In the genomic region with DNA sequence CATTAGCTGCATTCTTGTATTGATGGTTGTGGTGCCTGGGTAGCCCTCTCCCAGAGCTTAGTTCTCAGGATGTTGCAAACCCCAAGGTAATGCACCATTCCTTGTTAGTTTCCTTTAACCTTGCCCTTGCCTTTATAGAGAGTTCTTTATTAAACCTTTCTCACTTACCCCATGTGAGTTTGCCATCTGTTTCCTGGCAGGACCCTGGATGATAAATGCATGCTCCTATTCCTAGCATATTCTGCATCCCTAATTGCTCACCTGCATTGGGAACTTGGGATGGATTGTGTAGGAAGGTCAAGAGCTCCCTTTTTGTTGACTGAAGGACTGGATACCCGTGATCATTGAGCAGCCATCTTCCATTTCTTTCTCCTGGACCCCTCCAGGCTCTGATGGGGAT, we compare ENCODE assay signal across 28 cellular contexts.
"Had no signal": no experiment of that assay in that cellular context is flagged by ENCODE, and none has a peak within 500 bp of the region (broad histone marks: within the 10 kb centered on the region; RNA-seq: fewer than 3 reads in every experiment).

No MANE protein-coding gene starts in this region.

- H3K4me3 ChIP-seq: ascending aorta, breast epithelium, SJCRH30, SK-N-MC had no signal

- H3K4me3 Mint-ChIP-seq: activated CD4-positive, alpha-beta T cell treated with anti-CD3 and anti-CD28 coated beads, Interleukin-2, amount 10 ng/mL, durations not matched to agents 24 days and 14 days; activated CD8-positive, alpha-beta T cell treated with anti-CD3 and anti-CD28 coated beads for 36 hours; activated naive CD4-positive, alpha-beta T cell treated with anti-CD3 and anti-CD28 coated beads, Interleukin-2, amount 50 U/mL, for 24 hours; activated naive CD8-positive, alpha-beta T cell treated with anti-CD3 and anti-CD28 coated beads, Interleukin-2, amount 10 ng/mL, durations not matched to agents 7 days and 5 days; activated T-cell treated with anti-CD3 and anti-CD28 coated beads, Interleukin-2, amount 50 U/mL, for 72 hours; activated T-helper 17 cell treated with anti-CD3 and anti-CD28 coated beads, Interleukin-2, amount 50 U/mL, for 72 hours; T-helper 2 cell treated with Interferon-gamma antibody and Interleukin-4, amounts not matched to agents 5 μg/mL and 100 μg/mL, for 36 hours had no signal

- ATAC-seq: activated CD8-positive, alpha-beta T cell treated with anti-CD3 and anti-CD28 coated beads for 36 hours; activated T-cell treated with anti-CD3 and anti-CD28 coated beads, Interleukin-2, amount 50 U/mL, for 72 hours; activated T-helper 17 cell treated with anti-CD3 and anti-CD28 coated beads, Interleukin-2, amount 50 U/mL, for 72 hours; Panc1 had no signal

- H3K27ac ChIP-seq: ascending aorta, breast epithelium, SJCRH30, SK-N-MC had no signal

- DNase-seq: activated CD4-positive, alpha-beta T cell treated with anti-CD3 and anti-CD28 coated beads, Interleukin-2, amount 10 ng/mL, durations not matched to agents 24 days and 14 days; activated CD4-positive, alpha-beta T cell treated with anti-CD3 and anti-CD28 coated beads, Interleukin-2, amount 50 U/mL, for 4 hours; activated CD8-positive, alpha-beta T cell treated with anti-CD3 and anti-CD28 coated beads for 36 hours; activated effector memory CD4-positive, alpha-beta T cell treated with anti-CD3 and anti-CD28 coated beads, Interleukin-2, amount 50 U/mL, for 16 hours; activated naive CD4-positive, alpha-beta T cell treated with Interleukin-2 at 50 U/mL for 16 hours; activated naive CD8-positive, alpha-beta T cell treated with anti-CD3 and anti-CD28 coated beads, Interleukin-2, amount 10 ng/mL, durations not matched to agents 7 days and 5 days; activated T-cell treated with anti-CD3 and anti-CD28 coated beads, Interleukin-2, amount 50 U/mL, for 1 hour; activated T-cell treated with anti-CD3 and anti-CD28 coated beads, Interleukin-2, amount 50 U/mL, for 72 hours; amygdala; cerebellar nuclear complex; MM.1S; MV-4-11; NCI-H1092; NCI-H1436 treated with DMSO at 0.1 percent for 48 hours; NCI-H1694 treated with DMSO at 0.1 percent for 48 hours; NCI-H2029; NCI-H2227 treated with DMSO at 0.1 percent for 48 hours; NCI-H446; NCI-H510A treated with DMSO at 0.1 percent for 48 hours; SHP77; SJCRH30 had no signal

- H3K9me3 Mint-ChIP-seq: activated CD4-positive, alpha-beta T cell treated with anti-CD3 and anti-CD28 coated beads, Interleukin-2, amount 10 ng/mL, durations not matched to agents 24 days and 14 days; activated CD8-positive, alpha-beta T cell treated with anti-CD3 and anti-CD28 coated beads for 36 hours; activated naive CD4-positive, alpha-beta T cell treated with anti-CD3 and anti-CD28 coated beads, Interleukin-2, amount 50 U/mL, for 24 hours; activated naive CD8-positive, alpha-beta T cell treated with anti-CD3 and anti-CD28 coated beads, Interleukin-2, amount 10 ng/mL, durations not matched to agents 7 days and 5 days; activated T-cell treated with anti-CD3 and anti-CD28 coated beads, Interleukin-2, amount 50 U/mL, for 72 hours; activated T-helper 17 cell treated with anti-CD3 and anti-CD28 coated beads, Interleukin-2, amount 50 U/mL, for 72 hours; T-helper 2 cell treated with Interferon-gamma antibody and Interleukin-4, amounts not matched to agents 5 μg/mL and 100 μg/mL, for 36 hours had no signal

- H3K4me1 Mint-ChIP-seq: activated CD4-positive, alpha-beta T cell treated with anti-CD3 and anti-CD28 coated beads, Interleukin-2, amount 10 ng/mL, durations not matched to agents 24 days and 14 days; activated naive CD8-positive, alpha-beta T cell treated with anti-CD3 and anti-CD28 coated beads, Interleukin-2, amount 10 ng/mL, durations not matched to agents 7 days and 5 days; activated T-helper 17 cell treated with anti-CD3 and anti-CD28 coated beads, Interleukin-2, amount 50 U/mL, for 72 hours had no signal

- H3K27me3 Mint-ChIP-seq: activated naive CD4-positive, alpha-beta T cell treated with anti-CD3 and anti-CD28 coated beads, Interleukin-2, amount 50 U/mL, for 24 hours; activated naive CD8-positive, alpha-beta T cell treated with anti-CD3 and anti-CD28 coated beads, Interleukin-2, amount 10 ng/mL, durations not matched to agents 7 days and 5 days; activated T-helper 17 cell treated with anti-CD3 and anti-CD28 coated beads, Interleukin-2, amount 50 U/mL, for 72 hours had no signal

- H3K36me3 Mint-ChIP-seq: activated naive CD4-positive, alpha-beta T cell treated with anti-CD3 and anti-CD28 coated beads, Interleukin-2, amount 50 U/mL, for 24 hours; activated naive CD8-positive, alpha-beta T cell treated with anti-CD3 and anti-CD28 coated beads, Interleukin-2, amount 10 ng/mL, durations not matched to agents 7 days and 5 days had no signal

- H3K27ac Mint-ChIP-seq: activated CD4-positive, alpha-beta T cell treated with anti-CD3 and anti-CD28 coated beads, Interleukin-2, amount 10 ng/mL, durations not matched to agents 24 days and 14 days; activated CD8-positive, alpha-beta T cell treated with anti-CD3 and anti-CD28 coated beads for 36 hours; activated naive CD4-positive, alpha-beta T cell treated with anti-CD3 and anti-CD28 coated beads, Interleukin-2, amount 50 U/mL, for 24 hours; activated naive CD8-positive, alpha-beta T cell treated with anti-CD3 and anti-CD28 coated beads, Interleukin-2, amount 10 ng/mL, durations not matched to agents 7 days and 5 days; activated T-cell treated with anti-CD3 and anti-CD28 coated beads, Interleukin-2, amount 50 U/mL, for 72 hours; activated T-helper 17 cell treated with anti-CD3 and anti-CD28 coated beads, Interleukin-2, amount 50 U/mL, for 72 hours; T-helper 2 cell treated with Interferon-gamma antibody and Interleukin-4, amounts not matched to agents 5 μg/mL and 100 μg/mL, for 36 hours had no signal
